In genomic region chr9:29220852-29221251, GRCh38 we compare ENCODE assay signal across 33 cellular contexts. TPM values are rescaled to one million over a fixed set of nuclear protein-coding genes. Genes with fewer than 3 reads are reported as not detected.
"Had no signal": no experiment of that assay in that cellular context is flagged by ENCODE, and none has a peak within 500 bp of the region (broad histone marks: within the 10 kb centered on the region; RNA-seq: fewer than 3 reads in every experiment).

No MANE protein-coding gene starts in this region.

- DNase-seq: activated CD4-positive, alpha-beta memory T cell treated with anti-CD3 and anti-CD28 coated beads, Interleukin-2, amount 10 ng/mL, durations not matched to agents 7 days and 5 days; activated CD4-positive, alpha-beta T cell treated with anti-CD3 and anti-CD28 coated beads, Interleukin-2, amount 10 ng/mL, durations not matched to agents 24 days and 14 days; activated CD4-positive, CD25-positive, alpha-beta regulatory T cell treated with anti-CD3 and anti-CD28 coated beads, Interleukin-2, amount 50 U/mL, for 72 hours; activated CD8-positive, alpha-beta memory T cell treated with anti-CD3 and anti-CD28 coated beads, Interleukin-2, amount 50 U/mL, for 48 hours; activated gamma-delta T cell; activated naive CD4-positive, alpha-beta T cell treated with anti-CD3 and anti-CD28 coated beads, Interleukin-2, amount 10 ng/mL, durations not matched to agents 7 days and 5 days; activated naive CD8-positive, alpha-beta T cell treated with anti-CD3 and anti-CD28 coated beads, Interleukin-2, amount 10 ng/mL, durations not matched to agents 7 days and 5 days; activated T-cell treated with anti-CD3 and anti-CD28 coated beads, Interleukin-2, amount 50 U/mL, for 24 hours; amniotic stem cell; central memory CD4-positive, alpha-beta T cell; left cardiac atrium; mammary epithelial cell; naive B cell; nephron progenitor cell; nucleus accumbens; pancreas; psoas muscle; sigmoid colon; small intestine; stimulated activated CD4-positive, alpha-beta T cell treated with anti-CD3 and anti-CD28 coated beads, Interleukin-1b, Interleukin-23, amount 100 ng/mL, for 48 hours; stimulated activated CD4-positive, alpha-beta T cell treated with anti-CD3 and anti-CD28 coated beads, Interleukin-4, amount 100 ng/mL, for 4 hours; stimulated activated CD8-positive, alpha-beta memory T cell treated with anti-CD3 and anti-CD28 coated beads, Interleukin-4, amount 100 ng/mL, for 48 hours; stimulated activated naive CD8-positive, alpha-beta T cell treated with anti-CD3 and anti-CD28 coated beads, Interleukin-15, amount 100 ng/mL, for 72 hours; substantia nigra; T-helper 2 cell had no signal

- H3K36me3 Mint-ChIP-seq: activated naive CD4-positive, alpha-beta T cell treated with anti-CD3 and anti-CD28 coated beads, Interleukin-2, amount 10 ng/mL, durations not matched to agents 7 days and 5 days; activated naive CD8-positive, alpha-beta T cell treated with anti-CD3 and anti-CD28 coated beads, Interleukin-2, amount 10 ng/mL, durations not matched to agents 7 days and 5 days; mesothelial cell of epicardium; naive B cell; stimulated activated memory B cell treated with anti-CD40 and anti-IgM and Interleukin-4, amounts not matched to agents 10 μg/mL and 1 μg/mL and 100 μg/mL, for 72 hours; type B pancreatic cell had no signal

- H3K4me3 Mint-ChIP-seq: activated CD4-positive, alpha-beta memory T cell treated with anti-CD3 and anti-CD28 coated beads, Interleukin-2, amount 10 ng/mL, durations not matched to agents 7 days and 5 days; activated CD4-positive, alpha-beta T cell treated with anti-CD3 and anti-CD28 coated beads, Interleukin-2, amount 10 ng/mL, durations not matched to agents 24 days and 14 days; activated naive CD4-positive, alpha-beta T cell treated with anti-CD3 and anti-CD28 coated beads, Interleukin-2, amount 10 ng/mL, durations not matched to agents 7 days and 5 days; activated naive CD8-positive, alpha-beta T cell treated with anti-CD3 and anti-CD28 coated beads, Interleukin-2, amount 10 ng/mL, durations not matched to agents 7 days and 5 days; activated T-cell treated with anti-CD3 and anti-CD28 coated beads, Interleukin-2, amount 50 U/mL, for 24 hours; dendritic cell treated with granulocyte-macrophage colony-stimulating factor and Interleukin-4, amounts not matched to agents 40 ng/mL and 50 ng/mL, for 4 days; mesothelial cell of epicardium; naive B cell; nephron progenitor cell; stimulated activated memory B cell treated with anti-CD40 and anti-IgM and Interleukin-4, amounts not matched to agents 10 μg/mL and 1 μg/mL and 100 μg/mL, for 72 hours; stimulated activated naive CD8-positive, alpha-beta T cell treated with anti-CD3 and anti-CD28 coated beads, Interleukin-15, amount 100 ng/mL, for 72 hours; type B pancreatic cell had no signal

- H3K9me3 Mint-ChIP-seq: activated CD4-positive, alpha-beta memory T cell treated with anti-CD3 and anti-CD28 coated beads, Interleukin-2, amount 10 ng/mL, durations not matched to agents 7 days and 5 days; activated CD4-positive, alpha-beta T cell treated with anti-CD3 and anti-CD28 coated beads, Interleukin-2, amount 10 ng/mL, durations not matched to agents 24 days and 14 days; activated naive CD4-positive, alpha-beta T cell treated with anti-CD3 and anti-CD28 coated beads, Interleukin-2, amount 10 ng/mL, durations not matched to agents 7 days and 5 days; activated naive CD8-positive, alpha-beta T cell treated with anti-CD3 and anti-CD28 coated beads, Interleukin-2, amount 10 ng/mL, durations not matched to agents 7 days and 5 days; activated T-cell treated with anti-CD3 and anti-CD28 coated beads, Interleukin-2, amount 50 U/mL, for 24 hours; dendritic cell treated with granulocyte-macrophage colony-stimulating factor and Interleukin-4, amounts not matched to agents 40 ng/mL and 50 ng/mL, for 4 days; mesothelial cell of epicardium; stimulated activated memory B cell treated with anti-CD40 and anti-IgM and Interleukin-4, amounts not matched to agents 10 μg/mL and 1 μg/mL and 100 μg/mL, for 72 hours; stimulated activated naive CD8-positive, alpha-beta T cell treated with anti-CD3 and anti-CD28 coated beads, Interleukin-15, amount 100 ng/mL, for 72 hours; type B pancreatic cell had no signal

- H3K36me3 ChIP-seq: gastroesophageal sphincter, pancreas, sigmoid colon, vagina had no signal

- H3K4me2 ChIP-seq: hepatocyte had no signal

- H3K4me3 ChIP-seq: gastroesophageal sphincter, hepatocyte, pancreas, psoas muscle, sigmoid colon, vagina had no signal

- H3K4me1 Mint-ChIP-seq: activated CD4-positive, alpha-beta memory T cell treated with anti-CD3 and anti-CD28 coated beads, Interleukin-2, amount 10 ng/mL, durations not matched to agents 7 days and 5 days; activated CD4-positive, alpha-beta T cell treated with anti-CD3 and anti-CD28 coated beads, Interleukin-2, amount 10 ng/mL, durations not matched to agents 24 days and 14 days; activated naive CD4-positive, alpha-beta T cell treated with anti-CD3 and anti-CD28 coated beads, Interleukin-2, amount 10 ng/mL, durations not matched to agents 7 days and 5 days; activated naive CD8-positive, alpha-beta T cell treated with anti-CD3 and anti-CD28 coated beads, Interleukin-2, amount 10 ng/mL, durations not matched to agents 7 days and 5 days; mesothelial cell of epicardium; naive B cell; nephron progenitor cell; stimulated activated memory B cell treated with anti-CD40 and anti-IgM and Interleukin-4, amounts not matched to agents 10 μg/mL and 1 μg/mL and 100 μg/mL, for 72 hours; stimulated activated naive CD8-positive, alpha-beta T cell treated with anti-CD3 and anti-CD28 coated beads, Interleukin-15, amount 100 ng/mL, for 72 hours had no signal

- H3K27ac ChIP-seq: gastroesophageal sphincter, hepatocyte, pancreas, psoas muscle, sigmoid colon, vagina had no signal

- H3K4me1 ChIP-seq: gastroesophageal sphincter, pancreas, psoas muscle, vagina had no signal

- H3K9me3 ChIP-seq: gastroesophageal sphincter, pancreas, psoas muscle, sigmoid colon, vagina had no signal

- H3K27ac Mint-ChIP-seq: activated CD4-positive, alpha-beta memory T cell treated with anti-CD3 and anti-CD28 coated beads, Interleukin-2, amount 10 ng/mL, durations not matched to agents 7 days and 5 days; activated CD4-positive, alpha-beta T cell treated with anti-CD3 and anti-CD28 coated beads, Interleukin-2, amount 10 ng/mL, durations not matched to agents 24 days and 14 days; activated naive CD4-positive, alpha-beta T cell treated with anti-CD3 and anti-CD28 coated beads, Interleukin-2, amount 10 ng/mL, durations not matched to agents 7 days and 5 days; activated naive CD8-positive, alpha-beta T cell treated with anti-CD3 and anti-CD28 coated beads, Interleukin-2, amount 10 ng/mL, durations not matched to agents 7 days and 5 days; activated T-cell treated with anti-CD3 and anti-CD28 coated beads, Interleukin-2, amount 50 U/mL, for 24 hours; dendritic cell treated with granulocyte-macrophage colony-stimulating factor and Interleukin-4, amounts not matched to agents 40 ng/mL and 50 ng/mL, for 4 days; mesothelial cell of epicardium; naive B cell; nephron progenitor cell; stimulated activated memory B cell treated with anti-CD40 and anti-IgM and Interleukin-4, amounts not matched to agents 10 μg/mL and 1 μg/mL and 100 μg/mL, for 72 hours; stimulated activated naive CD8-positive, alpha-beta T cell treated with anti-CD3 and anti-CD28 coated beads, Interleukin-15, amount 100 ng/mL, for 72 hours; type B pancreatic cell had no signal

- H3K79me2 ChIP-seq: hepatocyte had no signal

- H3K27me3 ChIP-seq: vagina had no signal

- H2AFZ ChIP-seq: hepatocyte had no signal

- ATAC-seq: gastroesophageal sphincter; left cardiac atrium; pancreas; psoas muscle; stimulated activated memory B cell treated with anti-CD40 and anti-IgM and Interleukin-4, amounts not matched to agents 10 μg/mL and 1 μg/mL and 100 μg/mL, for 72 hours; stimulated activated naive CD8-positive, alpha-beta T cell treated with anti-CD3 and anti-CD28 coated beads, Interleukin-15, amount 100 ng/mL, for 72 hours had no signal

- H3K27me3 Mint-ChIP-seq: activated naive CD4-positive, alpha-beta T cell treated with anti-CD3 and anti-CD28 coated beads, Interleukin-2, amount 10 ng/mL, durations not matched to agents 7 days and 5 days; stimulated activated memory B cell treated with anti-CD40 and anti-IgM and Interleukin-4, amounts not matched to agents 10 μg/mL and 1 μg/mL and 100 μg/mL, for 72 hours had no signal

RNA-seq across cellular contexts. Expression of gene LINGO2, which starts 7.5 kb away (rescaled TPM):
- total RNA-seq: activated CD4-positive, alpha-beta memory T cell treated with anti-CD3 and anti-CD28 coated beads, Interleukin-2, amount 10 ng/mL, durations not matched to agents 7 days and 5 days; activated CD4-positive, alpha-beta T cell treated with anti-CD3 and anti-CD28 coated beads, Interleukin-2, amount 10 ng/mL, durations not matched to agents 24 days and 14 days; activated naive CD8-positive, alpha-beta T cell treated with anti-CD3 and anti-CD28 coated beads, Interleukin-2, amount 10 ng/mL, durations not matched to agents 7 days and 5 days; left cardiac atrium; liver had no signal
